Comparison of ENCODE assay signal across 7 cellular contexts in genomic region chrX:103063918-103064434, GRCh38. TPM values are rescaled to one million over a fixed set of nuclear protein-coding genes. Genes with fewer than 3 reads are reported as not detected.
DNase-seq lines count a peak whose midpoint lies in the region; ATAC-seq and TF ChIP-seq lines count a peak whose summit lies in the region.

TSS of gene BEX1 (minus strand) at chrX:103064171. CDS start at chrX:103063274, 897 bp downstream.

- peak within 1 kb of the TSS in 1 of 5 donors; percentile 18 for H3K27ac ChIP-seq in stomach

- peaks cover 0 to 6% (median 3%) of the 10 kb centered on the region in 4 donors for H3K4me1 ChIP-seq in stomach

- TF ChIP-seq CTCF in HFF-Myc (IDR thresholded peaks at IDR 0.05; ENCODE audit: low read depth, low read length, missing control alignments) (no peak), stomach (IDR thresholded peaks at IDR 0.05) (no peak), HFFc6 (IDR thresholded peaks at IDR 0.05) (no peak)

- peaks cover 0 to 8% (median 0%) of the 10 kb centered on the region in 3 donors for H3K27me3 ChIP-seq in stomach

- DNase-seq in HFF-Myc (ENCODE audit: extremely low read depth, low read depth) (no peak), NCI-H510A (lab: John Stamatoyannopoulos, UW) (peak; percentile 91), brain pericyte (ENCODE audit: low read depth, low spot score) (peak; percentile 5), islet precursor cell (peak; percentile 74), stomach (peak; percentile 37), HFFc6 (no peak)

- no peaks in the 10 kb centered on the region for H3K9me3 Mint-ChIP-seq in HFFc6

- no peak for ATAC-seq in HG02623 (IDR thresholded peaks at IDR 0.05; ENCODE audit: unreplicated experiment)

- WGBS in stomach, 5 donors, result 1 to 54% (median 5%) methylated on average over 12 to 39 of the region's 39 CpGs

- no peak within 1 kb of the TSS; the same call in 1 of the 2 replicates for H3K4me3 Mint-ChIP-seq in HFFc6

- peaks cover 6% of the 10 kb centered on the region; the same call in 1 of the 2 replicates for H3K4me1 Mint-ChIP-seq in HFFc6 (ENCODE audit: low read depth)

- no peak within 1 kb of the TSS for H3K27ac Mint-ChIP-seq in HFFc6

- H3K36me3 Mint-ChIP-seq in HFFc6 (ENCODE audit: low read depth), result no peaks in the 10 kb centered on the region

- H3K27me3 Mint-ChIP-seq in HFFc6 (ENCODE audit: insufficient read depth), result peaks cover 4% of the 10 kb centered on the region

- H3K36me3 ChIP-seq in stomach, result no peaks in the 10 kb centered on the region

- H3K9me3 ChIP-seq in stomach, result no peaks in the 10 kb centered on the region

- TF ChIP-seq POLR2A in stomach (IDR thresholded peaks at IDR 0.05), result no peak

- H3K4me3 ChIP-seq in HFF-Myc (replicated peaks; ENCODE audit: low read depth, low read length), result peak within 1 kb of the TSS; percentile 11; the same call in 1 of the 2 replicates
- peak within 1 kb of the TSS; percentile 34 to 48 (median 38) for H3K4me3 ChIP-seq in stomach

- intact Hi-C loops in stomach (cut with DNase I; ENCODE audit: low total_unique reads), result no loop called here

- TF ChIP-seq EP300 in stomach (IDR thresholded peaks at IDR 0.05), result no peak

RNA-seq across cellular contexts. Expression of gene BEX1, which starts in this region (rescaled TPM):
- total RNA-seq in stomach, result 10 to 100 TPM in 1 of 5 donors, not detected in 4; 19.5 TPM
- 10 to 100 TPM in 1 of 3 donors, 1 to 10 TPM in 2; 8.4 to 10.3 (median 8.6) TPM for polyA plus RNA-seq in stomach
- total RNA-seq in HFFc6 (2021; fragmentation: NEBNext Ultra II Directional; extraction: Animal tissue kit (Norgen Biotek cat#: 25700)), result not detected

Comparison
In these comparisons a context has a peak if more than half of its experiments do, and no peak if none do; other contexts are left out.
1. DNase-seq: peak in NCI-H510A (single experiment), brain pericyte (single experiment), islet precursor cell (single experiment) and stomach (single experiment); none in HFF-Myc (single experiment) and HFFc6 (single experiment).